Comparison of ENCODE assay signal across 1 cellular context in genomic region chr6:14452567-14453527, GRCh38.
TF ChIP-seq lines count a peak whose summit lies in the region.

No MANE protein-coding gene starts in this region.

TF ChIP-seq in H1, 55 proteins besides CTCF, POLR2A, EP300 and RAD21:
- TF ChIP-seq SIN3A (conservative IDR thresholded peaks at IDR 0.05 in 1 of 2, IDR thresholded peaks at IDR 0.05 in 1 of 2; ENCODE audit: low read depth in 1 of 2, low read length in 2 of 2) (no peak), BCL11A (IDR thresholded peaks at IDR 0.05; ENCODE audit: low read depth in 2 of 2, low read length in 2 of 2) (no peak), YY1 (IDR thresholded peaks at IDR 0.05; ENCODE audit: low read depth, low read length) (no peak), SIX5 (IDR thresholded peaks at IDR 0.05; ENCODE audit: low read depth, low read length) (no peak), ATF3 (IDR thresholded peaks at IDR 0.05; ENCODE audit: insufficient read depth, low read depth, low read length) (no peak), NRF1 (IDR thresholded peaks at IDR 0.05; ENCODE audit: low read depth, low read length) (no peak), JUND (IDR thresholded peaks at IDR 0.05; ENCODE audit: low read length) (no peak), ATF2 (IDR thresholded peaks at IDR 0.05; ENCODE audit: low read length) (no peak), SIRT6 (IDR thresholded peaks at IDR 0.05; ENCODE audit: low read length) (no peak), TAF1 (IDR thresholded peaks at IDR 0.05; ENCODE audit: low read depth, low read length) (no peak), RNF2 (IDR thresholded peaks at IDR 0.05; ENCODE audit: borderline replicate concordance, low read depth, low read length, missing control alignments, poor library complexity, severe bottlenecking) (no peak), GTF2F1 (IDR thresholded peaks at IDR 0.05; ENCODE audit: borderline replicate concordance, low read depth, low read length) (no peak), CHD1 (IDR thresholded peaks at IDR 0.05; ENCODE audit: low read depth, low read length) (no peak), POLR2AphosphoS5 (IDR thresholded peaks at IDR 0.05; ENCODE audit: low read depth, low read length) (no peak), E2F6 (IDR thresholded peaks at IDR 0.05) (no peak), SP1 (IDR thresholded peaks at IDR 0.05; ENCODE audit: low read depth, low read length) (no peak), RBBP5 (IDR thresholded peaks at IDR 0.05; ENCODE audit: borderline replicate concordance, low read depth, low read length) (no peak), GABPA (IDR thresholded peaks at IDR 0.05; ENCODE audit: borderline replicate concordance, insufficient read depth, low read length) (no peak), CBX8 (IDR thresholded peaks at IDR 0.05; ENCODE audit: borderline replicate concordance, low read depth, low read length) (no peak)
